Comparison of ENCODE assay signal across 30 cellular contexts in the genomic region with DNA sequence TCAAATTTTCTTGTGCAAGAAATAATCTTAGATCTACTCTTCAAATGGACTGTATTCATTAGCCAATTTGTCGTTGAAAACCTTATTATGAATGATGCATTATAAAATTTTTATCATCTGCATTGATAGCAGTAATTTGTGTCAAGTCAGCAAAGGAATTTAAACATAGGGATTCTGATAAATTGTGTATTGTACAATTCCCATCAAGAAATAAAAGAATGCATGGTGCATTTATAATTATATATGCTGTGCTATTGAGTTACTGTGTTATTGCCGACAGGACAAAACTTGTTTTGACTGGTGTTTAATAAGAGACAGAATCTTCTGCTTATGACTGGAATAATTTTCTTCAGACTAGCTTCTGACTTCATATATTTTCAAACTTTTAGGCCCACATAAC. TPM values are rescaled to one million over a fixed set of nuclear protein-coding genes. Genes with fewer than 3 reads are reported as not detected.
"Had no signal": no experiment of that assay in that cellular context is flagged by ENCODE, and none has a peak within 500 bp of the region (broad histone marks: within the 10 kb centered on the region; RNA-seq: fewer than 3 reads in every experiment).

No MANE protein-coding gene starts in this region.

- ATAC-seq: effector memory CD8-positive, alpha-beta T cell; esophagus mucosa; gastrocnemius medialis; heart right ventricle; left cardiac atrium; left lung; left ventricle myocardium superior; lower lobe of right lung; mucosa of descending colon had no signal

- H3K27ac ChIP-seq: colonic mucosa, epithelial cell of prostate, esophagus squamous epithelium, gastrocnemius medialis, heart right ventricle, left lung, lower lobe of right lung had no signal

- DNase-seq: colonic mucosa; cortex of kidney; effector CD8-positive, alpha-beta T cell; effector memory CD8-positive, alpha-beta T cell; endodermal cell; erythroblast; esophagus squamous epithelium; foreskin fibroblast; foreskin melanocyte; gastrocnemius medialis; glutamatergic neuron; head of caudate nucleus; heart right ventricle; hippocampal formation; left cardiac atrium; left lung; left ventricle myocardium superior; lower lobe of right lung; mesenchymal stem cell; mucosa of descending colon; naive B cell had no signal

- FAIRE-seq: endometrium, islet of Langerhans, keratinocyte had no signal

- H3K4me3 ChIP-seq: colonic mucosa, esophagus squamous epithelium, gastrocnemius medialis, heart right ventricle, left lung, lower lobe of right lung, mucosa of descending colon had no signal

- H3K27me3 ChIP-seq: colonic mucosa had no signal

- H3K9me3 ChIP-seq: colonic mucosa, esophagus squamous epithelium, gastrocnemius medialis, heart right ventricle, left lung, lower lobe of right lung, mucosa of descending colon had no signal

- H3K36me3 ChIP-seq: colonic mucosa, esophagus squamous epithelium, gastrocnemius medialis, heart right ventricle, left lung, lower lobe of right lung had no signal

RNA-seq across cellular contexts. Expression of gene FAIM2, which starts 57.7 kb away (rescaled TPM):
- total RNA-seq: dermis microvascular lymphatic vessel endothelial cell, endodermal cell, glomerular endothelial cell, kidney epithelial cell, lung microvascular endothelial cell had no signal
- polyA plus RNA-seq: keratinocyte had no signal
